ENCODE assay signal across 10 cellular contexts in the genomic region with DNA sequence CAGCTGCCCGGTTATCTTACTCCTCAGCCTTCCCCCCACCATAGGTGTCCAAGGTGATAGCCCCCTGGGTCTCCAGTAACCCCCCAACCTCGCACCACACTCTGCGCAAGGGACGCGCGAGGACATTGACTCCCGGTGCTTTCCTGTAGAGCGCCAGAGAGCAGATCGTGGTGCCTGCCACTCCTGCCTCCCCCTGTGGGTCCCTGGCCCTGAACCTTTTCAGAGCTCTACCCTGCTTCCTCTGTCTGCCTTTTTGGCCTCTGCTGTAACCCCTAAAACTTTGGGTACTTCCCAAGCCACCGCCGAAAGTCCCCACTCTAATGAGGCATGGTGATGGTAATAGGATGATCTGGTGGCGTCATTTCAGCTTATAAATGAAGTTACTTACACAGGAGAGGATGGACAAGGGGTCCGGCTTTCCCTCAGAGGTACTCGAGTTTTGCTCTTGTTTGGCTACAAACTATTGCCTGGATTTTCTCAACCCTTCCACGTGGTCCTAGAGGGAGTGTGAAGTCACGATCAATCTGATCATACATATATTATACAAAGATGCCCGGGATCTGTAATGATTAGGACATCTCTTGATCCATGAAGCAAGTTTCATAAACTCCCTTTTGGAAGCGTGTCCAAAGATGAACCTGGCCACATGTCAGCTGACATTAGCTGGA. TPM values are rescaled to one million over a fixed set of nuclear protein-coding genes. Genes with fewer than 3 reads are reported as not detected.
DNase-seq lines count a peak whose midpoint lies in the region; ATAC-seq and TF ChIP-seq lines count a peak whose summit lies in the region.
"Had no signal": no experiment of that assay in that cellular context is flagged by ENCODE, and none has a peak within 500 bp of the region (broad histone marks: within the 10 kb centered on the region; RNA-seq: fewer than 3 reads in every experiment).

No MANE protein-coding gene starts in this region.

- no peak for TF ChIP-seq POLR2A in upper lobe of left lung (IDR thresholded peaks at IDR 0.05)

- TF ChIP-seq EP300 in upper lobe of left lung (IDR thresholded peaks at IDR 0.05): no peak

- H3K27ac ChIP-seq in RWPE1 (peak overlapping the region; percentile 93), muscle layer of duodenum (ENCODE audit: low read length) (peak overlapping the region; percentile 82), upper lobe of left lung (peak overlapping the region; percentile 83 to 84 (median 84))

- DNase-seq in RWPE1 (ENCODE audit: low spot score) (no peak), epithelial cell of esophagus (ENCODE audit: low read depth) (no peak), upper lobe of left lung (no peak), NCI-H748 (lab: John Stamatoyannopoulos, UW; ENCODE audit: unreplicated experiment) (no peak), AML-193 (lab: John Stamatoyannopoulos, UW) (no peak), putamen (ENCODE audit: low spot score) (no peak)
- DNase-seq: activated CD4-positive, alpha-beta T cell treated with anti-CD3 and anti-CD28 coated beads for 1 hour; effector memory CD4-positive, alpha-beta T cell; NCI-H524 treated with DMSO at 0.1 percent for 48 hours had no signal

- 33 to 38% methylated on average over 18 of the region's 18 CpGs for WGBS in upper lobe of left lung, 2 donors

- peaks cover 0 to 16% of the 10 kb centered on the region in 2 donors for H3K4me1 ChIP-seq in muscle layer of duodenum (ENCODE audit: control insufficient read depth in 1 of 2, insufficient read depth in 2 of 2, low read length in 2 of 2)
- H3K4me1 ChIP-seq in upper lobe of left lung: peaks cover 0 to 31% (median 11%) of the 10 kb centered on the region in 4 donors

- H3K27me3 ChIP-seq in muscle layer of duodenum (ENCODE audit: low read depth, low read length) (no peaks in the 10 kb centered on the region), upper lobe of left lung (peaks cover 0 to 13% (median 4%) of the 10 kb centered on the region in 4 donors)

- TF ChIP-seq CTCF in RWPE1 (conservative IDR thresholded peaks at IDR 0.05; ENCODE audit: low read depth) (no peak), epithelial cell of esophagus (IDR thresholded peaks at IDR 0.05; ENCODE audit: insufficient read depth, low read depth, low read length, missing control alignments) (no peak), upper lobe of left lung (IDR thresholded peaks at IDR 0.05) (no peak)

- H3K4me3 ChIP-seq in epithelial cell of esophagus (ENCODE audit: low read length) (peak overlapping the region; percentile 59), muscle layer of duodenum (ENCODE audit: low read depth in 1 of 2, low read length in 2 of 2) (peak overlapping the region; percentile 60 to 92), upper lobe of left lung (peak overlapping the region in 3 of 4 donors; percentile 39 to 56 (median 53))

- H3K9me3 ChIP-seq in muscle layer of duodenum (ENCODE audit: control insufficient read depth in 1 of 2, low read length in 2 of 2) (no peaks in the 10 kb centered on the region), upper lobe of left lung (no peaks in the 10 kb centered on the region)

- CTCF ChIA-PET in RWPE1 (lab: Yijun Ruan, JAX): interaction anchor here (0.6 kb wide), 1 partner anchor 1126 kb away, joined by 4 read pairs; no protein-coding TSS in a partner anchor

- POLR2A ChIA-PET in RWPE1 (lab: Yijun Ruan, JAX; ENCODE audit: low non-redundant PET): no interaction called here

- H3K36me3 ChIP-seq in muscle layer of duodenum (ENCODE audit: control insufficient read depth in 1 of 2, insufficient read depth in 2 of 2, low read length in 2 of 2) (peaks cover 0 to 23% of the 10 kb centered on the region in 2 donors), upper lobe of left lung (no peaks in the 10 kb centered on the region)

- no peak for ATAC-seq in upper lobe of left lung (ENCODE audit: low FRiP score in 2 of 2)

RNA-seq across cellular contexts. Expression of a gene that starts 2.1 kb away (rescaled TPM):
- total RNA-seq in upper lobe of left lung: 100 to 1,000 TPM in 2 of 6 donors, 10 to 100 TPM in 4; 20.9 to 164 (median 74.2) TPM
